Comparison of ENCODE assay signal across 1 cellular context in genomic region chr17:2899911-2900310, GRCh38.
TF ChIP-seq lines count a peak whose summit lies in the region.

No MANE protein-coding gene starts in this region.

TF ChIP-seq in HCT116, 20 proteins besides CTCF, POLR2A, EP300 and RAD21:
- TF ChIP-seq SP1 (IDR thresholded peaks at IDR 0.05; ENCODE audit: low read depth) (no peak), EGR1 (IDR thresholded peaks at IDR 0.05; ENCODE audit: low read depth) (no peak), CBX3 (IDR thresholded peaks at IDR 0.05; ENCODE audit: low read depth) (no peak), ZFX (IDR thresholded peaks at IDR 0.05) (no peak), ELF1 (IDR thresholded peaks at IDR 0.05; ENCODE audit: borderline replicate concordance, low read depth) (no peak), YY1 (IDR thresholded peaks at IDR 0.05; ENCODE audit: extremely low read depth, insufficient replicate concordance, low read depth, low read length) (no peak)
- TF ChIP-seq, protein P1, sequence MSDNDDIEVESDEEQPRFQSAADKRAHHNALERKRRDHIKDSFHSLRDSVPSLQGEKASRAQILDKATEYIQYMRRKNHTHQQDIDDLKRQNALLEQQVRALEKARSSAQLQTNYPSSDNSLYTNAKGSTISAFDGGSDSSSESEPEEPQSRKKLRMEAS (IDR thresholded peaks at IDR 0.05), result no peak
